25 cellular contexts compared by ENCODE assay signal in the genomic region with DNA sequence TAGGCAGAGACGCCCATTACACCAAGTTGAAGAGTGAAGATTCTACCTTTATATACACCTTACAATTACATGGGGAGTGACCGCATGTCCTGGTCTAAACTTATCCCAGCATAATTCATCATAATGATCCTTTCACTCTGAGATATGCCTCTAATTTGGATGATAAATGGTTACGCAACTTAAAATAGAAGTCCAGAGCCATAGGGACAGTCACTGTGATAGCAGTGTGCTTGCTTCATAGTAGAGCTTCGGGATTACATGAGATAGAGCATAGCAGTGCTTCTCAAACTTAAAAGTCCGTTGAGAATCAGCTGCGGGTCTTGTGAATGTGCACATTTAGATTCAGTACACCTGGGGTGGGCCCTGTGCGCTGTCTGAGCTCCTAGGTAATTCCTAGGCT.
"Had no signal": no experiment of that assay in that cellular context is flagged by ENCODE, and none has a peak within 500 bp of the region (broad histone marks: within the 10 kb centered on the region; RNA-seq: fewer than 3 reads in every experiment).

No MANE protein-coding gene starts in this region.

- ATAC-seq: activated CD8-positive, alpha-beta T cell treated with anti-CD3 and anti-CD28 coated beads, Interleukin-2, amount 10 ng/mL, durations not matched to agents 7 days and 5 days; effector memory CD8-positive, alpha-beta T cell; gastrocnemius medialis; mucosa of descending colon had no signal

- H3K27me3 Mint-ChIP-seq: activated naive CD4-positive, alpha-beta T cell treated with anti-CD3 and anti-CD28 coated beads, Interleukin-2, amount 50 U/mL, for 24 hours; effector memory CD8-positive, alpha-beta T cell; type B pancreatic cell had no signal

- H3K4me1 ChIP-seq: ascending aorta, colonic mucosa, testis had no signal

- H3K27me3 ChIP-seq: adrenal gland, ascending aorta, brain microvascular endothelial cell, colonic mucosa, dorsolateral prefrontal cortex, esophagus squamous epithelium, gastrocnemius medialis, testis, vagina had no signal

- H3K9me3 ChIP-seq: adrenal gland, ascending aorta, colonic mucosa, esophagus squamous epithelium, gastrocnemius medialis, mucosa of descending colon, testis, vagina had no signal

- H3K36me3 ChIP-seq: adrenal gland, ascending aorta, brain microvascular endothelial cell, colonic mucosa, gastrocnemius medialis, vagina, WERI-Rb-1 had no signal

- H3K4me3 ChIP-seq: adrenal gland, ascending aorta, colonic mucosa, dorsolateral prefrontal cortex, esophagus squamous epithelium, gastrocnemius medialis, mucosa of descending colon, testis, vagina had no signal

- H3K27ac ChIP-seq: adrenal gland, ascending aorta, brain microvascular endothelial cell, colonic mucosa, dorsolateral prefrontal cortex, esophagus squamous epithelium, gastrocnemius medialis, testis, vagina, WERI-Rb-1 had no signal

- H3K27ac Mint-ChIP-seq: activated CD8-positive, alpha-beta T cell treated with anti-CD3 and anti-CD28 coated beads, Interleukin-2, amount 10 ng/mL, durations not matched to agents 7 days and 5 days; activated naive CD4-positive, alpha-beta T cell treated with anti-CD3 and anti-CD28 coated beads, Interleukin-2, amount 50 U/mL, for 24 hours; activated T-helper 1 cell treated with anti-CD3 and anti-CD28 coated beads, Interleukin-12 subunit alpha, Interleukin-12 subunit beta, Interleukin-2, Interleukin-4 antibody, amounts not matched to agents 30 ng/mL and 10 ng/mL and 1 ng/mL, durations not matched to agents 14 hours and 24 hours and 36 hours; T-helper 2 cell treated with Interferon-gamma antibody and Interleukin-4, amounts not matched to agents 5 μg/mL and 100 μg/mL, for 36 hours; type B pancreatic cell had no signal

- DNase-seq: activated CD4-positive, alpha-beta T cell treated with anti-CD3 and anti-CD28 coated beads for 1 hour; activated CD4-positive, alpha-beta T cell treated with anti-CD3 and anti-CD28 coated beads, Interleukin-2, amount 50 U/mL, for 1 hour; activated CD8-positive, alpha-beta T cell treated with anti-CD3 and anti-CD28 coated beads, Interleukin-2, amount 10 ng/mL, durations not matched to agents 7 days and 5 days; activated gamma-delta T cell; adrenal gland; brain microvascular endothelial cell; colonic mucosa; dorsolateral prefrontal cortex; effector memory CD8-positive, alpha-beta T cell; esophagus squamous epithelium; gastrocnemius medialis; hypothalamus; mesenchymal stem cell; mucosa of descending colon; occipital lobe; stimulated activated CD4-positive, alpha-beta T cell treated with anti-CD3 and anti-CD28 coated beads, Interleukin-2, amount 100 ng/mL, for 48 hours; stimulated activated naive CD4-positive, alpha-beta T cell; testis; WERI-Rb-1 had no signal

- H3K9me3 Mint-ChIP-seq: activated naive CD4-positive, alpha-beta T cell treated with anti-CD3 and anti-CD28 coated beads, Interleukin-2, amount 50 U/mL, for 24 hours; activated T-helper 1 cell treated with anti-CD3 and anti-CD28 coated beads, Interleukin-12 subunit alpha, Interleukin-12 subunit beta, Interleukin-2, Interleukin-4 antibody, amounts not matched to agents 30 ng/mL and 10 ng/mL and 1 ng/mL, durations not matched to agents 14 hours and 24 hours and 36 hours; effector memory CD8-positive, alpha-beta T cell; T-helper 2 cell treated with Interferon-gamma antibody and Interleukin-4, amounts not matched to agents 5 μg/mL and 100 μg/mL, for 36 hours; type B pancreatic cell had no signal

- H3K4me3 Mint-ChIP-seq: activated CD8-positive, alpha-beta T cell treated with anti-CD3 and anti-CD28 coated beads, Interleukin-2, amount 10 ng/mL, durations not matched to agents 7 days and 5 days; activated naive CD4-positive, alpha-beta T cell treated with anti-CD3 and anti-CD28 coated beads, Interleukin-2, amount 50 U/mL, for 24 hours; activated T-helper 1 cell treated with anti-CD3 and anti-CD28 coated beads, Interleukin-12 subunit alpha, Interleukin-12 subunit beta, Interleukin-2, Interleukin-4 antibody, amounts not matched to agents 30 ng/mL and 10 ng/mL and 1 ng/mL, durations not matched to agents 14 hours and 24 hours and 36 hours; effector memory CD8-positive, alpha-beta T cell; T-helper 2 cell treated with Interferon-gamma antibody and Interleukin-4, amounts not matched to agents 5 μg/mL and 100 μg/mL, for 36 hours; type B pancreatic cell had no signal
